Comparison of ENCODE assay signal across 14 cellular contexts in genomic region chr4:78476108-78476704, GRCh38.
DNase-seq lines count a peak whose midpoint lies in the region; ATAC-seq, FAIRE-seq and TF ChIP-seq lines count a peak whose summit lies in the region.
"Had no signal": no experiment of that assay in that cellular context is flagged by ENCODE, and none has a peak within 500 bp of the region (broad histone marks: within the 10 kb centered on the region; RNA-seq: fewer than 3 reads in every experiment).

No MANE protein-coding gene starts in this region.

- H3K9ac ChIP-seq in Loucy (ENCODE audit: low read depth, low read length, poor library complexity, severe bottlenecking): no peak overlapping the region
- H3K9ac ChIP-seq in mesenchymal stem cell (ENCODE audit: low read length): peak overlapping the region; percentile 67

- DNase-seq in A549 (ENCODE audit: low read depth in 1 of 2, low spot score in 1 of 2): no peak
- DNase-seq in amniotic epithelial cell (ENCODE audit: low read depth): peak; percentile 23
- peak; percentile 14 for DNase-seq in mesenchymal stem cell
- no peak for DNase-seq in stimulated activated CD4-positive, alpha-beta T cell treated with anti-CD3 and anti-CD28 coated beads, Interleukin-4, amount 100 ng/mL, for 24 hours
- DNase-seq: C1 segment of cervical spinal cord; Calu3; CD4-positive, alpha-beta T cell; DMS 273 treated with DMSO at 0.1 percent for 48 hours; H7 had no signal

- TF ChIP-seq CTCF in A549 (IDR thresholded peaks at IDR 0.05): no peak
- TF ChIP-seq CTCF in Loucy (conservative IDR thresholded peaks at IDR 0.05; ENCODE audit: low read length): no peak

- no peak overlapping the region for H4K91ac ChIP-seq in mesenchymal stem cell (ENCODE audit: low read length)

- H4K8ac ChIP-seq in mesenchymal stem cell (ENCODE audit: low read length): no peak overlapping the region

- no peaks in the 10 kb centered on the region for H3K79me1 ChIP-seq in mesenchymal stem cell (replicated peaks; ENCODE audit: low read length, poor library complexity, severe bottlenecking)

- H3K79me2 ChIP-seq in Loucy (ENCODE audit: insufficient read depth, low read length): no peaks in the 10 kb centered on the region

- no peak for ATAC-seq in A549
- ATAC-seq in esophagus mucosa: no peak
- ATAC-seq in HG02798 (IDR thresholded peaks at IDR 0.05; ENCODE audit: poor library complexity, unreplicated experiment): no peak
- ATAC-seq: GM23338 had no signal

- whole genome bisulfite sequencing in A549 (ENCODE audit: missing lambda C conversion rate): 86% methylated on average over 3 of the region's 3 CpGs
- WGBS in mesenchymal stem cell: 86% methylated on average over 3 of the region's 3 CpGs

- H3K9me2 ChIP-seq in Loucy (replicated peaks; ENCODE audit: low read depth, low read length): no peaks in the 10 kb centered on the region

- no peak overlapping the region for H2BK12ac ChIP-seq in mesenchymal stem cell (ENCODE audit: low read length in 2 of 2)

- no peak overlapping the region for H2BK120ac ChIP-seq in mesenchymal stem cell (ENCODE audit: low read depth, low read length)

- no peak for TF ChIP-seq POLR2A in A549 (IDR thresholded peaks at IDR 0.05; ENCODE audit: low read length)

- no peak overlapping the region for H3K18ac ChIP-seq in mesenchymal stem cell (ENCODE audit: low read depth in 1 of 2, low read length in 2 of 2)

- POLR2A ChIA-PET in A549 (lab: Yijun Ruan, JAX): no interaction called here

- FAIRE-seq in A549 (lab: Jason Lieb, UNC): no peak
- FAIRE-seq: GM18507 had no signal

- H2AK5ac ChIP-seq in mesenchymal stem cell (ENCODE audit: low read length, severe bottlenecking): no peak overlapping the region

- no peak for TF ChIP-seq EP300 in A549 (IDR thresholded peaks at IDR 0.05)

- no peak overlapping the region for H3K23ac ChIP-seq in mesenchymal stem cell (ENCODE audit: low read length in 2 of 2)

- H3K27ac ChIP-seq in A549 (no peak overlapping the region), mesenchymal stem cell (ENCODE audit: low read length, poor library complexity, severe bottlenecking) (no peak overlapping the region)

- H3F3A ChIP-seq in Loucy (ENCODE audit: low read depth): no peaks in the 10 kb centered on the region

- no peaks in the 10 kb centered on the region for H3K36me3 ChIP-seq in Loucy (ENCODE audit: insufficient read depth, low read length)
- H3K36me3 ChIP-seq in mesenchymal stem cell (ENCODE audit: control insufficient read depth in 1 of 2, insufficient read depth in 2 of 2, low read depth in 1 of 2, low read length in 2 of 2): peaks cover 3 to 10% of the 10 kb centered on the region in 2 experiments

- H2AFZ ChIP-seq in Loucy (ENCODE audit: low read length) (peak overlapping the region; percentile 61), mesenchymal stem cell (ENCODE audit: low read depth, low read length) (no peak overlapping the region)
- H2AFZ ChIP-seq: GM23338 had no signal

- no peak overlapping the region for H3K4me3 ChIP-seq in A549
- H3K4me3 ChIP-seq in Loucy (ENCODE audit: low read length, poor library complexity, severe bottlenecking): peak overlapping the region; percentile 21
- H3K4me3 ChIP-seq in mesenchymal stem cell (ENCODE audit: insufficient read depth in 1 of 2, low read depth in 1 of 2, low read length in 2 of 2): no peak overlapping the region
- H3K4me3 ChIP-seq: GM23338 had no signal

- no peaks in the 10 kb centered on the region for H3K4me1 ChIP-seq in A549
- peaks cover 27% of the 10 kb centered on the region for H3K4me1 ChIP-seq in Loucy (ENCODE audit: insufficient read depth, low read length, poor library complexity, severe bottlenecking)
- peaks cover 3% of the 10 kb centered on the region for H3K4me1 ChIP-seq in mesenchymal stem cell (ENCODE audit: control insufficient read depth, insufficient read depth, low read depth, low read length)

- H2BK15ac ChIP-seq in mesenchymal stem cell (ENCODE audit: low read depth, poor library complexity, severe bottlenecking): no peak overlapping the region

- no peak overlapping the region for H3K4ac ChIP-seq in mesenchymal stem cell (ENCODE audit: low read depth in 1 of 2, low read length in 2 of 2)

- H3K9me3 ChIP-seq in A549 (no peaks in the 10 kb centered on the region), Loucy (ENCODE audit: insufficient read depth, low read depth, low read length) (no peaks in the 10 kb centered on the region), mesenchymal stem cell (ENCODE audit: control insufficient read depth, low read length) (no peaks in the 10 kb centered on the region)

- H4K20me1 ChIP-seq in Loucy (ENCODE audit: insufficient read depth, low read length, poor library complexity, severe bottlenecking): no peaks in the 10 kb centered on the region

- H3K27me3 ChIP-seq in Loucy (ENCODE audit: insufficient read depth, low read length, poor library complexity, severe bottlenecking) (no peaks in the 10 kb centered on the region), mesenchymal stem cell (ENCODE audit: control insufficient read depth in 1 of 2, insufficient read depth in 1 of 2, low read length in 2 of 2) (no peaks in the 10 kb centered on the region)

- TF ChIP-seq RAD21 in A549 (conservative IDR thresholded peaks at IDR 0.05 in 1 of 2, IDR thresholded peaks at IDR 0.05 in 1 of 2): no peak

- CTCF ChIA-PET in A549 (lab: Yijun Ruan, JAX): no interaction called here

- H3K4me2 ChIP-seq in A549: no peak overlapping the region
- H3K4me2 ChIP-seq in Loucy (ENCODE audit: low read depth, low read length, poor library complexity, severe bottlenecking): peak overlapping the region; percentile 52
- no peak overlapping the region for H3K4me2 ChIP-seq in mesenchymal stem cell (ENCODE audit: low read length, poor library complexity, severe bottlenecking)
- H3K4me2 ChIP-seq: GM23338 had no signal

- H2BK5ac ChIP-seq in mesenchymal stem cell (ENCODE audit: low read depth, low read length, poor library complexity, severe bottlenecking): no peak overlapping the region

- H3K14ac ChIP-seq in mesenchymal stem cell (ENCODE audit: low read length in 2 of 2): no peak overlapping the region

TF ChIP-seq in A549, 52 proteins besides CTCF, POLR2A, EP300 and RAD21:
- no peak for TF ChIP-seq PBX3 (IDR thresholded peaks at IDR 0.05)
- no peak for TF ChIP-seq HOXA7 (CRISPR knock-in tag; IDR thresholded peaks at IDR 0.05)
- TF ChIP-seq, protein P1, sequence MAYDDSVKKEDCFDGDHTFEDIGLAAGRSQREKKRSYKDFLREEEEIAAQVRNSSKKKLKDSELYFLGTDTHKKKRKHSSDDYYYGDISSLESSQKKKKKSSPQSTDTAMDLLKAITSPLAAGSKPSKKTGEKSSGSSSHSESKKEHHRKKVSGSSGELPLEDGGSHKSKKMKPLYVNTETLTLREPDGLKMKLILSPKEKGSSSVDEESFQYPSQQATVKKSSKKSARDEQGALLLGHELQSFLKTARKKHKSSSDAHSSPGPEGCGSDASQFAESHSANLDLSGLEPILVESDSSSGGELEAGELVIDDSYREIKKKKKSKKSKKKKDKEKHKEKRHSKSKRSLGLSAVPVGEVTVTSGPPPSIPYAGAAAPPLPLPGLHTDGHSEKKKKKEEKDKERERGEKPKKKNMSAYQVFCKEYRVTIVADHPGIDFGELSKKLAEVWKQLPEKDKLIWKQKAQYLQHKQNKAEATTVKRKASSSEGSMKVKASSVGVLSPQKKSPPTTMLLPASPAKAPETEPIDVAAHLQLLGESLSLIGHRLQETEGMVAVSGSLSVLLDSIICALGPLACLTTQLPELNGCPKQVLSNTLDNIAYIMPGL (CRISPR knock-in tag; IDR thresholded peaks at IDR 0.05; ENCODE audit: borderline replicate concordance): no peak
- no peak for TF ChIP-seq RCOR1 (IDR thresholded peaks at IDR 0.05; ENCODE audit: low read depth, low read length)
- peak; percentile 21; the same call in 1 of the 2 replicates for TF ChIP-seq NFE2L2 (conservative IDR thresholded peaks at IDR 0.05; ENCODE audit: low read length)
TF ChIP-seq in A549: peak in this region for 1.

Comparison
In these comparisons a context has a peak if more than half of its experiments do, and no peak if none do; other contexts are left out.
1. DNase-seq: peak in amniotic epithelial cell (single experiment) and mesenchymal stem cell (single experiment); none in A549 (0 of 2) and stimulated activated CD4-positive, alpha-beta T cell treated with anti-CD3 and anti-CD28 coated beads, Interleukin-4, amount 100 ng/mL, for 24 hours (single experiment).